ENCODE assay signal across 1 cellular context in genomic region chr6:44176130-44176934, GRCh38.
TF ChIP-seq lines count a peak whose summit lies in the region.

No MANE protein-coding gene starts in this region.

TF ChIP-seq in H1, 55 proteins besides CTCF, POLR2A, EP300 and RAD21:
- TF ChIP-seq CBX5 (IDR thresholded peaks at IDR 0.05; ENCODE audit: low read depth, low read length) (no peak), CTBP2 (IDR thresholded peaks at IDR 0.05; ENCODE audit: borderline replicate concordance, insufficient read depth, insufficient read length, low read length) (no peak), RFX5 (IDR thresholded peaks at IDR 0.05; ENCODE audit: borderline replicate concordance, low read depth, low read length) (no peak), SAP30 (IDR thresholded peaks at IDR 0.05; ENCODE audit: insufficient read depth, insufficient replicate concordance, low read length) (no peak), MAFK (IDR thresholded peaks at IDR 0.05; ENCODE audit: low read depth, low read length) (no peak), KDM4A (IDR thresholded peaks at IDR 0.05; ENCODE audit: low read depth, low read length, severe bottlenecking) (no peak), KDM1A (IDR thresholded peaks at IDR 0.05; ENCODE audit: borderline replicate concordance, low read length) (no peak), HDAC2 (IDR thresholded peaks at IDR 0.05; ENCODE audit: borderline replicate concordance in 1 of 2, low read depth in 2 of 2, low read length in 2 of 2) (no peak), CREB1 (IDR thresholded peaks at IDR 0.05) (no peak), POU5F1 (IDR thresholded peaks at IDR 0.05; ENCODE audit: low read depth, low read length) (no peak), SP2 (IDR thresholded peaks at IDR 0.05; ENCODE audit: low read length) (no peak), JUND (IDR thresholded peaks at IDR 0.05; ENCODE audit: low read length) (no peak), TBP (IDR thresholded peaks at IDR 0.05; ENCODE audit: low read depth, low read length) (no peak), NANOG (IDR thresholded peaks at IDR 0.05; ENCODE audit: insufficient read depth, low read depth, low read length, poor library complexity, severe bottlenecking) (no peak), NRF1 (IDR thresholded peaks at IDR 0.05; ENCODE audit: low read depth, low read length) (no peak), TAF1 (IDR thresholded peaks at IDR 0.05; ENCODE audit: low read depth, low read length) (no peak)
- TF ChIP-seq, protein P1, sequence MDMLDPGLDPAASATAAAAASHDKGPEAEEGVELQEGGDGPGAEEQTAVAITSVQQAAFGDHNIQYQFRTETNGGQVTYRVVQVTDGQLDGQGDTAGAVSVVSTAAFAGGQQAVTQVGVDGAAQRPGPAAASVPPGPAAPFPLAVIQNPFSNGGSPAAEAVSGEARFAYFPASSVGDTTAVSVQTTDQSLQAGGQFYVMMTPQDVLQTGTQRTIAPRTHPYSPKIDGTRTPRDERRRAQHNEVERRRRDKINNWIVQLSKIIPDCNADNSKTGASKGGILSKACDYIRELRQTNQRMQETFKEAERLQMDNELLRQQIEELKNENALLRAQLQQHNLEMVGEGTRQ (IDR thresholded peaks at IDR 0.05; ENCODE audit: low read length), result no peak
